In genomic region chr21:27796106-27796505, GRCh38 we compare ENCODE assay signal across 22 cellular contexts.
DNase-seq lines count a peak whose midpoint lies in the region; ATAC-seq and TF ChIP-seq lines count a peak whose summit lies in the region.
"Had no signal": no experiment of that assay in that cellular context is flagged by ENCODE, and none has a peak within 500 bp of the region (broad histone marks: within the 10 kb centered on the region; RNA-seq: fewer than 3 reads in every experiment).

No MANE protein-coding gene starts in this region.

- ATAC-seq in gastroesophageal sphincter: no peak
- ATAC-seq in HG03097 (IDR thresholded peaks at IDR 0.05; ENCODE audit: low FRiP score, unreplicated experiment): no peak
- no peak for ATAC-seq in left cardiac atrium
- ATAC-seq: GM12878; stimulated activated naive CD8-positive, alpha-beta T cell treated with anti-CD3 and anti-CD28 coated beads, Interleukin-15, Interleukin-2, amounts not matched to agents 100 U/mL and 50 U/mL, for 24 hours had no signal

- peak overlapping the region; percentile 37 to 62 (median 46) for H3K27ac ChIP-seq in gastroesophageal sphincter
- H3K27ac ChIP-seq: neutrophil, WERI-Rb-1 had no signal

- H3K36me3 Mint-ChIP-seq in brain: no peaks in the 10 kb centered on the region

- H3K27ac Mint-ChIP-seq in brain: peak overlapping the region in 3 of 5 experiments; percentile 29 to 82 (median 59)
- H3K27ac Mint-ChIP-seq: B cell; dendritic cell treated with granulocyte-macrophage colony-stimulating factor and Interleukin-4, amounts not matched to agents 40 ng/mL and 50 ng/mL, for 4 days had no signal

- peaks cover 9% of the 10 kb centered on the region for H3K4me1 Mint-ChIP-seq in brain
- H3K4me1 Mint-ChIP-seq: B cell had no signal

- intact Hi-C loops in left cardiac atrium (cut with DNase I): no loop called here

- H3K27me3 ChIP-seq in gastroesophageal sphincter: no peaks in the 10 kb centered on the region
- H3K27me3 ChIP-seq: neutrophil had no signal

- TF ChIP-seq CTCF in HFF-Myc (IDR thresholded peaks at IDR 0.05; ENCODE audit: low read depth, low read length, missing control alignments) (no peak), brain (conservative IDR thresholded peaks at IDR 0.05) (no peak), gastroesophageal sphincter (IDR thresholded peaks at IDR 0.05) (no peak)

- no peak for TF ChIP-seq EP300 in gastroesophageal sphincter (IDR thresholded peaks at IDR 0.05)

- H3K4me3 ChIP-seq in HFF-Myc (replicated peaks; ENCODE audit: low read depth, low read length): no peak overlapping the region
- no peak overlapping the region for H3K4me3 ChIP-seq in gastroesophageal sphincter
- H3K4me3 ChIP-seq: GM12878, lung, smooth muscle cell had no signal

- WGBS in gastroesophageal sphincter (ENCODE audit: low coverage in 1 of 2), 2 donors: 6 to 8% methylated on average over 2 of the region's 2 CpGs

- no peaks in the 10 kb centered on the region for H3K9me3 ChIP-seq in gastroesophageal sphincter
- H3K9me3 ChIP-seq: neutrophil had no signal

- H3K9me3 Mint-ChIP-seq in brain: peaks cover 0 to 6% (median 0%) of the 10 kb centered on the region in 5 experiments
- H3K9me3 Mint-ChIP-seq: dendritic cell treated with granulocyte-macrophage colony-stimulating factor and Interleukin-4, amounts not matched to agents 40 ng/mL and 50 ng/mL, for 4 days had no signal

- H3K4me3 Mint-ChIP-seq in brain: no peak overlapping the region
- H3K4me3 Mint-ChIP-seq: B cell; dendritic cell treated with granulocyte-macrophage colony-stimulating factor and Interleukin-4, amounts not matched to agents 40 ng/mL and 50 ng/mL, for 4 days had no signal

- no peaks in the 10 kb centered on the region for H3K36me3 ChIP-seq in gastroesophageal sphincter
- H3K36me3 ChIP-seq: neutrophil, WERI-Rb-1 had no signal

- H3K4me1 ChIP-seq in gastroesophageal sphincter: peaks cover 0 to 30% (median 10%) of the 10 kb centered on the region in 3 donors

- peak; percentile 79 for DNase-seq in HFF-Myc (ENCODE audit: extremely low read depth, low read depth)
- no peak for DNase-seq in cerebellar nuclear complex (lab: John Stamatoyannopoulos, UW)
- DNase-seq in left cardiac atrium: no peak
- no peak for DNase-seq in stimulated activated CD8-positive, alpha-beta memory T cell treated with anti-CD3 and anti-CD28 coated beads, Interleukin-4, amount 100 ng/mL, for 48 hours
- DNase-seq: activated CD8-positive, alpha-beta memory T cell treated with anti-CD3 and anti-CD28 coated beads, Interleukin-2, amount 50 U/mL, for 4 hours; foreskin melanocyte; hippocampal formation; islet precursor cell; NCI-H2171; NCI-H526 treated with DMSO at 0.1 percent for 48 hours; stimulated activated CD4-positive, alpha-beta T cell treated with anti-CD3 and anti-CD28 coated beads, Interleukin-2, amount 100 ng/mL, for 48 hours; stimulated activated naive CD8-positive, alpha-beta T cell treated with anti-CD3 and anti-CD28 coated beads, Interleukin-15, Interleukin-2, amounts not matched to agents 100 U/mL and 50 U/mL, for 24 hours; WERI-Rb-1 had no signal

- H3K27me3 Mint-ChIP-seq in brain: peaks cover 2% of the 10 kb centered on the region
- H3K27me3 Mint-ChIP-seq: B cell; dendritic cell treated with granulocyte-macrophage colony-stimulating factor and Interleukin-4, amounts not matched to agents 40 ng/mL and 50 ng/mL, for 4 days had no signal

- no peak for TF ChIP-seq POLR2A in gastroesophageal sphincter (IDR thresholded peaks at IDR 0.05)
